Comparison of ENCODE assay signal across 12 cellular contexts in the genomic region with DNA sequence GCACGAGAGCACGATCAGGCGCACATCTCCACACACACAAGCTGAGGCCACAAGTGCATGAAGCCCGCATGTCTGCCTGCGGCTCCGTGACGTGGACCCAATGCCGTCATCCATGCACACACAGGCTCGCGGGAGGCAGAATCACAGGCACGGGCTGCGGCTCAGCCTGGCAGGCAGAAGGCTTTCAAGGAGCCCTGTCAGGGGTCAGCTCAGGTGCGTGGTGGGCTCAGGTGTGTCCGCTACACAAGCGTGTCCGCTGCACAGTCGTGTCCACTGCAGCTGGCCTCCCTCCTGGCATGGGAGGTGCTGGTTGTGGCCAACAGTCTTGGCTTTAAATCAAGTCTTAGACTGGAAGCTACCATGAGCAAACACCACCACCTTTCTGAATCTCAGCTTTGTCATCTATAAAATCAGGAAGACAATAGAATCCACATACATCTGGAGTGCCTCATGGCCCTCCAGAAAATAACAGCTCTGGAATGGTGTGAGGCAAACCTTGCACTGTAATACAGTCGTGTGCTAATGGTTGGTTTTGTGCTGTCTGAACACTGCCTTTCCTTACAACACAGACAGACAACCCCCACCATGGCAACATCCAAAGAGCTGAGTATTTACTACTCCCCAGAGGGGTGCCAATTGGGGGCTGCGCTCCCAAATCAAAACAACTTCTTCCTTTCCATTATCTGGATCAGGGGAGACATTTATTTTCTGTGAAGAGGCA.
DNase-seq lines count a peak whose midpoint lies in the region; ATAC-seq and TF ChIP-seq lines count a peak whose summit lies in the region.
"Had no signal": no experiment of that assay in that cellular context is flagged by ENCODE, and none has a peak within 500 bp of the region (broad histone marks: within the 10 kb centered on the region; RNA-seq: fewer than 3 reads in every experiment).

No MANE protein-coding gene starts in this region.

- peaks cover 0 to 4% of the 10 kb centered on the region in 2 donors for H3K4me1 ChIP-seq in uterus

- no peak for ATAC-seq in GM19463 (IDR thresholded peaks at IDR 0.05; ENCODE audit: unreplicated experiment)
- ATAC-seq: HepG2 had no signal

- peak; percentile 54 for DNase-seq in activated effector memory CD4-positive, alpha-beta T cell treated with anti-CD3 and anti-CD28 coated beads, Interleukin-2, amount 50 U/mL, for 16 hours
- DNase-seq in activated effector memory CD4-positive, alpha-beta T cell treated with Interleukin-2 at 50 U/mL for 16 hours = no peak
- DNase-seq in cardiac septum (ENCODE audit: low spot score) (peak; percentile 70), uterus (peak; percentile 69 to 72), NCI-H774 (lab: John Stamatoyannopoulos, UW) (no peak), NCI-H2107 treated with DMSO at 0.1 percent for 48 hours (lab: John Stamatoyannopoulos, UW; ENCODE audit: unreplicated experiment) (no peak)
- DNase-seq: NCI-H1048, NCI-H82 had no signal

- no peak overlapping the region for H3K4me3 Mint-ChIP-seq in nephron

- intact Hi-C loops in cardiac septum (cut with DNase I) (no loop called here), uterus (cut with DNase I; ENCODE audit: low total_unique reads) (no loop called here)

- TF ChIP-seq POLR2A in uterus (IDR thresholded peaks at IDR 0.05) = no peak

- H3K27me3 ChIP-seq in uterus = no peaks in the 10 kb centered on the region
- H3K27me3 ChIP-seq: neutrophil had no signal

- peaks cover 10% of the 10 kb centered on the region for H3K27me3 Mint-ChIP-seq in nephron (ENCODE audit: low read depth)

- TF ChIP-seq CTCF in nephron (IDR thresholded peaks at IDR 0.05; ENCODE audit: unreplicated experiment in 3 of 3) = no peak
- no peak for TF ChIP-seq CTCF in uterus (IDR thresholded peaks at IDR 0.05)

- H3K9me3 ChIP-seq in uterus = no peaks in the 10 kb centered on the region
- H3K9me3 ChIP-seq: neutrophil had no signal

- H3K4me3 ChIP-seq in uterus = peak overlapping the region in 1 of 2 donors; percentile 12

- H3K36me3 Mint-ChIP-seq in nephron (ENCODE audit: low read depth) = no peaks in the 10 kb centered on the region

- peaks cover 21% of the 10 kb centered on the region for H3K4me1 Mint-ChIP-seq in nephron

- peaks cover 3% of the 10 kb centered on the region for H3K9me3 Mint-ChIP-seq in nephron

- H3K27ac Mint-ChIP-seq in nephron = peak overlapping the region; percentile 18 to 91 (median 71)

- H3K27ac ChIP-seq in uterus = peak overlapping the region; percentile 92 to 97
- H3K27ac ChIP-seq: neutrophil had no signal

- no peaks in the 10 kb centered on the region for H3K36me3 ChIP-seq in uterus
- H3K36me3 ChIP-seq: neutrophil had no signal

Comparison
In these comparisons a context has a peak if more than half of its experiments do, and no peak if none do; other contexts are left out.
1. DNase-seq: peak in activated effector memory CD4-positive, alpha-beta T cell treated with anti-CD3 and anti-CD28 coated beads, Interleukin-2, amount 50 U/mL, for 16 hours (single experiment), cardiac septum (single experiment) and uterus (2 of 2); none in activated effector memory CD4-positive, alpha-beta T cell treated with Interleukin-2 at 50 U/mL for 16 hours (single experiment), NCI-H774 (single experiment) and NCI-H2107 treated with DMSO at 0.1 percent for 48 hours (single experiment).